Comparison of ENCODE assay signal across 9 cellular contexts in genomic region chr20:38649275-38649891, GRCh38. TPM values are rescaled to one million over a fixed set of nuclear protein-coding genes. Genes with fewer than 3 reads are reported as not detected.
DNase-seq lines count a peak whose midpoint lies in the region; ATAC-seq and TF ChIP-seq lines count a peak whose summit lies in the region.
"Had no signal": no experiment of that assay in that cellular context is flagged by ENCODE, and none has a peak within 500 bp of the region (broad histone marks: within the 10 kb centered on the region; RNA-seq: fewer than 3 reads in every experiment).

No MANE protein-coding gene starts in this region.

- H3K27ac Mint-ChIP-seq in activated T-cell treated with anti-CD3 and anti-CD28 coated beads, Interleukin-2, amount 50 U/mL, for 72 hours, result no peak overlapping the region
- H3K27ac Mint-ChIP-seq: activated naive CD4-positive, alpha-beta T cell treated with anti-CD3 and anti-CD28 coated beads, Interleukin-2, amount 50 U/mL, for 24 hours had no signal

- peaks cover 35% of the 10 kb centered on the region for H3K27me3 Mint-ChIP-seq in activated T-cell treated with anti-CD3 and anti-CD28 coated beads, Interleukin-2, amount 50 U/mL, for 72 hours (ENCODE audit: low read depth)
- H3K27me3 Mint-ChIP-seq in activated T-cell treated with anti-CD3 and anti-CD28 coated beads, Interleukin-2, amount 50 U/mL, for 4 hours (ENCODE audit: low read depth), result peaks cover 29% of the 10 kb centered on the region

- TF ChIP-seq POLR2A in spleen (IDR thresholded peaks at IDR 0.05), result no peak

- H3K4me2 ChIP-seq in osteoblast (ENCODE audit: insufficient read depth, low read length), result no peak overlapping the region

- H3K27ac ChIP-seq in osteoblast (ENCODE audit: low read depth, low read length), result no peak overlapping the region
- no peak overlapping the region for H3K27ac ChIP-seq in spleen

- H3K36me3 Mint-ChIP-seq in activated T-cell treated with anti-CD3 and anti-CD28 coated beads, Interleukin-2, amount 50 U/mL, for 72 hours (ENCODE audit: insufficient read depth in 2 of 2), result peaks cover 0 to 3% of the 10 kb centered on the region in 2 donors
- H3K36me3 Mint-ChIP-seq in activated T-cell treated with anti-CD3 and anti-CD28 coated beads, Interleukin-2, amount 50 U/mL, for 4 hours (ENCODE audit: insufficient read depth), result no peaks in the 10 kb centered on the region
- H3K36me3 Mint-ChIP-seq: activated naive CD4-positive, alpha-beta T cell treated with anti-CD3 and anti-CD28 coated beads, Interleukin-2, amount 50 U/mL, for 24 hours had no signal

- H4K20me1 ChIP-seq in osteoblast (ENCODE audit: insufficient read depth, low read length), result no peaks in the 10 kb centered on the region

- peak; percentile 6 to 14 for DNase-seq in activated T-cell treated with anti-CD3 and anti-CD28 coated beads, Interleukin-2, amount 50 U/mL, for 72 hours
- no peak for DNase-seq in activated T-cell treated with anti-CD3 and anti-CD28 coated beads, Interleukin-2, amount 50 U/mL, for 1 hour
- DNase-seq in NCI-H2227 (lab: John Stamatoyannopoulos, UW; ENCODE audit: unreplicated experiment), result peak; percentile 83
- peak; percentile 33 for DNase-seq in cerebellar cortex (ENCODE audit: low spot score)
- DNase-seq in osteoblast (ENCODE audit: insufficient read length, low spot score, missing footprints), result no peak
- no peak for DNase-seq in activated gamma-delta T cell treated with Interleukin-2 at 50 U/mL for 16 hours
- no peak for DNase-seq in activated T-cell treated with anti-CD3 and anti-CD28 coated beads, Interleukin-2, amount 50 U/mL, for 4 hours
- DNase-seq in spleen, result no peak

- peaks cover 22% of the 10 kb centered on the region for H3K4me1 Mint-ChIP-seq in activated T-cell treated with anti-CD3 and anti-CD28 coated beads, Interleukin-2, amount 50 U/mL, for 72 hours (ENCODE audit: low read depth)
- H3K4me1 Mint-ChIP-seq in activated T-cell treated with anti-CD3 and anti-CD28 coated beads, Interleukin-2, amount 50 U/mL, for 4 hours (ENCODE audit: low read depth), result peaks cover 6% of the 10 kb centered on the region

- 23 to 45% (median 34%) methylated on average over 7 to 10 of the region's 10 CpGs for WGBS in spleen, 5 donors

- H3K4me3 ChIP-seq in osteoblast (ENCODE audit: insufficient read depth, low read length) (no peak overlapping the region), spleen (no peak overlapping the region)

- H3K36me3 ChIP-seq in osteoblast (ENCODE audit: insufficient read depth, low read length) (no peaks in the 10 kb centered on the region), spleen (no peaks in the 10 kb centered on the region)

- H3K9me3 ChIP-seq in osteoblast (ENCODE audit: low read depth, low read length) (no peaks in the 10 kb centered on the region), spleen (no peaks in the 10 kb centered on the region)

- intact Hi-C loops in spleen (cut with DNase I; ENCODE audit: low total_unique reads), result loop anchor here (5.0 kb wide), 2 partner anchors 243 to 398 kb away; no protein-coding TSS in a partner anchor

- ATAC-seq in activated T-cell treated with anti-CD3 and anti-CD28 coated beads, Interleukin-2, amount 50 U/mL, for 72 hours (replicated peaks in 1 of 2), result no peak
- ATAC-seq in activated T-cell treated with anti-CD3 and anti-CD28 coated beads, Interleukin-2, amount 50 U/mL, for 4 hours, result no peak

- no peak overlapping the region for H2AFZ ChIP-seq in osteoblast (ENCODE audit: low read length)

- no peak overlapping the region for H3K4me3 Mint-ChIP-seq in activated T-cell treated with anti-CD3 and anti-CD28 coated beads, Interleukin-2, amount 50 U/mL, for 72 hours
- H3K4me3 Mint-ChIP-seq in activated T-cell treated with anti-CD3 and anti-CD28 coated beads, Interleukin-2, amount 50 U/mL, for 4 hours, result no peak overlapping the region
- H3K4me3 Mint-ChIP-seq: activated naive CD4-positive, alpha-beta T cell treated with anti-CD3 and anti-CD28 coated beads, Interleukin-2, amount 50 U/mL, for 24 hours had no signal

- H3K27me3 ChIP-seq in osteoblast (ENCODE audit: insufficient read depth, low read length) (peaks cover 35% of the 10 kb centered on the region), spleen (replicated peaks in 1 of 7) (peaks cover 0 to 77% (median 9%) of the 10 kb centered on the region in 7 donors)

- TF ChIP-seq CTCF in osteoblast (IDR thresholded peaks at IDR 0.05; ENCODE audit: extremely low read depth, low read depth, low read length), result peak; percentile 64
- TF ChIP-seq CTCF in spleen (IDR thresholded peaks at IDR 0.05 in 8 of 11, conservative IDR thresholded peaks at IDR 0.05 in 3 of 11), result peak in 2 of 11 experiments; percentile 17 to 28

- peaks cover 4 to 5% of the 10 kb centered on the region in 2 donors for H3K9me3 Mint-ChIP-seq in activated T-cell treated with anti-CD3 and anti-CD28 coated beads, Interleukin-2, amount 50 U/mL, for 72 hours
- peaks cover 4% of the 10 kb centered on the region for H3K9me3 Mint-ChIP-seq in activated T-cell treated with anti-CD3 and anti-CD28 coated beads, Interleukin-2, amount 50 U/mL, for 4 hours
- H3K9me3 Mint-ChIP-seq: activated naive CD4-positive, alpha-beta T cell treated with anti-CD3 and anti-CD28 coated beads, Interleukin-2, amount 50 U/mL, for 24 hours had no signal

- no peaks in the 10 kb centered on the region for H3K79me2 ChIP-seq in osteoblast (ENCODE audit: insufficient read depth, low read length)

- H3K4me1 ChIP-seq in osteoblast (ENCODE audit: insufficient read depth, low read length), result no peaks in the 10 kb centered on the region
- peaks cover 3 to 14% (median 11%) of the 10 kb centered on the region in 6 donors for H3K4me1 ChIP-seq in spleen

RNA-seq across cellular contexts. Expression of gene ARHGAP40, which starts 47.8 kb away (rescaled TPM):
- total RNA-seq in activated T-cell treated with anti-CD3 and anti-CD28 coated beads, Interleukin-2, amount 50 U/mL, for 72 hours, result not detected
- total RNA-seq in osteoblast, result not detected in 2 replicates
- total RNA-seq in activated T-cell treated with anti-CD3 and anti-CD28 coated beads, Interleukin-2, amount 50 U/mL, for 4 hours, result not detected
- not detected for total RNA-seq in spleen
- under 1 TPM in 1 of 3 donors, not detected in 2; 0.03 TPM for polyA plus RNA-seq in spleen

Comparison
In these comparisons a context has a peak if more than half of its experiments do, and no peak if none do; other contexts are left out.
1. DNase-seq: peak in activated T-cell treated with anti-CD3 and anti-CD28 coated beads, Interleukin-2, amount 50 U/mL, for 72 hours (2 of 2), NCI-H2227 (single experiment) and cerebellar cortex (single experiment); none in activated T-cell treated with anti-CD3 and anti-CD28 coated beads, Interleukin-2, amount 50 U/mL, for 1 hour (single experiment), osteoblast (single experiment), activated gamma-delta T cell treated with Interleukin-2 at 50 U/mL for 16 hours (single experiment), activated T-cell treated with anti-CD3 and anti-CD28 coated beads, Interleukin-2, amount 50 U/mL, for 4 hours (single experiment) and spleen (single experiment).